1 cellular context compared by ENCODE assay signal in genomic region chr3:151394611-151395010, GRCh38.
TF ChIP-seq lines count a peak whose summit lies in the region.

No MANE protein-coding gene starts in this region.

TF ChIP-seq in GM23338, 12 proteins besides CTCF, POLR2A, EP300 and RAD21 (continued from another document):
- TF ChIP-seq REST (IDR thresholded peaks at IDR 0.05; ENCODE audit: unreplicated experiment) (no peak), CREB1 (CRISPR knock-in tag; IDR thresholded peaks at IDR 0.05; ENCODE audit: low read depth) (no peak), ZNF462 (CRISPR knock-in tag; IDR thresholded peaks at IDR 0.05) (no peak), NANOG (IDR thresholded peaks at IDR 0.05; ENCODE audit: borderline replicate concordance) (no peak), ZNF114 (CRISPR knock-in tag; IDR thresholded peaks at IDR 0.05) (no peak)
